ENCODE assay signal across 5 cellular contexts in genomic region chr3:127386490-127386889, GRCh38.
"Had no signal": no experiment of that assay in that cellular context is flagged by ENCODE, and none has a peak within 500 bp of the region (broad histone marks: within the 10 kb centered on the region; RNA-seq: fewer than 3 reads in every experiment).

No MANE protein-coding gene starts in this region.

- H3K4me1 Mint-ChIP-seq: GM23338, IgD-negative memory B cell had no signal

- H3K4me2 ChIP-seq: GM23338 had no signal

- H3K4me3 ChIP-seq: GM23338 had no signal

- H2AFZ ChIP-seq: GM23338 had no signal

- H3K27ac Mint-ChIP-seq: GM23338, H9, IgD-negative memory B cell had no signal

- DNase-seq: H9, HCEC 1CT, KBM-7 had no signal

- H3K4me3 Mint-ChIP-seq: GM23338, H9, IgD-negative memory B cell had no signal

- H3K36me3 Mint-ChIP-seq: IgD-negative memory B cell had no signal
